10 cellular contexts compared by ENCODE assay signal in genomic region chr9:15308511-15308910, GRCh38. TPM values are rescaled to one million over a fixed set of nuclear protein-coding genes. Genes with fewer than 3 reads are reported as not detected.
DNase-seq lines count a peak whose midpoint lies in the region; ATAC-seq and TF ChIP-seq lines count a peak whose summit lies in the region.
"Had no signal": no experiment of that assay in that cellular context is flagged by ENCODE, and none has a peak within 500 bp of the region (broad histone marks: within the 10 kb centered on the region; RNA-seq: fewer than 3 reads in every experiment).

No MANE protein-coding gene starts in this region.

- TF ChIP-seq CTCF in fibroblast of villous mesenchyme (IDR thresholded peaks at IDR 0.05; ENCODE audit: insufficient read depth, low read depth, low read length) (no peak), type B pancreatic cell (conservative IDR thresholded peaks at IDR 0.05) (no peak), endothelial cell (IDR thresholded peaks at IDR 0.05; ENCODE audit: unreplicated experiment) (no peak)

- CTCF ChIA-PET in activated naive CD4-positive, alpha-beta T cell treated with anti-CD3 and anti-CD28 coated beads for 36 hours (lab: Charles Lee) = interaction anchor here (0.7 to 1.5 kb wide), 5 partner anchors 9 to 100 kb away, joined by 3 to 6 read pairs (median 4); no protein-coding TSS in a partner anchor

- H3K27ac Mint-ChIP-seq in activated naive CD4-positive, alpha-beta T cell treated with anti-CD3 and anti-CD28 coated beads for 36 hours = peak overlapping the region; percentile 11
- H3K27ac Mint-ChIP-seq in activated naive CD8-positive, alpha-beta T cell treated with anti-CD3 and anti-CD28 coated beads, Interleukin-2, amount 50 U/mL, for 24 hours = peak overlapping the region; percentile 25
- no peak overlapping the region for H3K27ac Mint-ChIP-seq in type B pancreatic cell
- no peak overlapping the region for H3K27ac Mint-ChIP-seq in endothelial cell (ENCODE audit: unreplicated experiment)

- intact Hi-C loops in activated naive CD4-positive, alpha-beta T cell treated with anti-CD3 and anti-CD28 coated beads for 36 hours (cut with micrococcal nuclease) = no loop called here

- no peak overlapping the region for H3K4me3 Mint-ChIP-seq in activated naive CD4-positive, alpha-beta T cell treated with anti-CD3 and anti-CD28 coated beads for 36 hours
- no peak overlapping the region for H3K4me3 Mint-ChIP-seq in activated naive CD8-positive, alpha-beta T cell treated with anti-CD3 and anti-CD28 coated beads, Interleukin-2, amount 50 U/mL, for 24 hours
- H3K4me3 Mint-ChIP-seq in type B pancreatic cell (peak overlapping the region; percentile 97), endothelial cell (ENCODE audit: unreplicated experiment) (no peak overlapping the region)

- peaks cover 2% of the 10 kb centered on the region for H3K9me3 Mint-ChIP-seq in activated naive CD4-positive, alpha-beta T cell treated with anti-CD3 and anti-CD28 coated beads for 36 hours
- H3K9me3 Mint-ChIP-seq in activated naive CD8-positive, alpha-beta T cell treated with anti-CD3 and anti-CD28 coated beads, Interleukin-2, amount 50 U/mL, for 24 hours = peaks cover 6% of the 10 kb centered on the region
- H3K9me3 Mint-ChIP-seq in type B pancreatic cell (peaks cover 6% of the 10 kb centered on the region), endothelial cell (ENCODE audit: unreplicated experiment) (no peaks in the 10 kb centered on the region)

- H3K27me3 Mint-ChIP-seq in activated naive CD4-positive, alpha-beta T cell treated with anti-CD3 and anti-CD28 coated beads for 36 hours (ENCODE audit: low read depth) = no peaks in the 10 kb centered on the region
- no peaks in the 10 kb centered on the region for H3K27me3 Mint-ChIP-seq in activated naive CD8-positive, alpha-beta T cell treated with anti-CD3 and anti-CD28 coated beads, Interleukin-2, amount 50 U/mL, for 24 hours
- H3K27me3 Mint-ChIP-seq in type B pancreatic cell = peaks cover 9% of the 10 kb centered on the region
- peaks cover 5% of the 10 kb centered on the region for H3K27me3 Mint-ChIP-seq in endothelial cell (ENCODE audit: unreplicated experiment)

- no peak overlapping the region for H3K4me3 ChIP-seq in fibroblast of villous mesenchyme (ENCODE audit: low read depth, low read length)
- H3K4me3 ChIP-seq: BLaER1, thoracic aorta had no signal

- no peak for DNase-seq in activated naive CD4-positive, alpha-beta T cell treated with anti-CD3 and anti-CD28 coated beads for 36 hours
- DNase-seq in activated naive CD4-positive, alpha-beta T cell (lab: John Stamatoyannopoulos, UW) = no peak
- DNase-seq in activated naive CD8-positive, alpha-beta T cell treated with anti-CD3 and anti-CD28 coated beads, Interleukin-2, amount 50 U/mL, for 24 hours = no peak
- DNase-seq in fibroblast of villous mesenchyme (ENCODE audit: low read depth) (peak; percentile 72), type B pancreatic cell (ENCODE audit: extremely low spot score, unreplicated experiment) (no peak), NCI-H526 (lab: John Stamatoyannopoulos, UW) (no peak), endothelial cell (ENCODE audit: low spot score) (no peak)

- H3K4me1 Mint-ChIP-seq in activated naive CD4-positive, alpha-beta T cell treated with anti-CD3 and anti-CD28 coated beads for 36 hours (ENCODE audit: low read depth) = peaks cover 57% of the 10 kb centered on the region
- peaks cover 50% of the 10 kb centered on the region for H3K4me1 Mint-ChIP-seq in activated naive CD8-positive, alpha-beta T cell treated with anti-CD3 and anti-CD28 coated beads, Interleukin-2, amount 50 U/mL, for 24 hours
- H3K4me1 Mint-ChIP-seq in type B pancreatic cell (ENCODE audit: unreplicated experiment) (peaks cover 7% of the 10 kb centered on the region), endothelial cell (ENCODE audit: unreplicated experiment) (peaks cover 7% of the 10 kb centered on the region)

- H3K36me3 Mint-ChIP-seq in activated naive CD4-positive, alpha-beta T cell treated with anti-CD3 and anti-CD28 coated beads for 36 hours (ENCODE audit: low read depth) = peaks cover 15% of the 10 kb centered on the region
- peaks cover 3% of the 10 kb centered on the region for H3K36me3 Mint-ChIP-seq in activated naive CD8-positive, alpha-beta T cell treated with anti-CD3 and anti-CD28 coated beads, Interleukin-2, amount 50 U/mL, for 24 hours (ENCODE audit: low read depth)
- H3K36me3 Mint-ChIP-seq in type B pancreatic cell = no peaks in the 10 kb centered on the region
- peaks cover under 1% of the 10 kb centered on the region for H3K36me3 Mint-ChIP-seq in endothelial cell (ENCODE audit: low read depth, unreplicated experiment)

- ATAC-seq in activated naive CD8-positive, alpha-beta T cell treated with anti-CD3 and anti-CD28 coated beads, Interleukin-2, amount 50 U/mL, for 24 hours = no peak
- ATAC-seq in HG02973 (IDR thresholded peaks at IDR 0.05; ENCODE audit: unreplicated experiment) = no peak

RNA-seq across cellular contexts. Expression of gene TTC39B, which starts 1.5 kb away (rescaled TPM):
- 10 to 100 TPM; 43.9 to 46.4 TPM for total RNA-seq in activated naive CD4-positive, alpha-beta T cell treated with anti-CD3 and anti-CD28 coated beads for 36 hours
- total RNA-seq in fibroblast of villous mesenchyme (13.5 and 16.0 TPM in 2 replicates), type B pancreatic cell (ENCODE audit: low replicate concordance) (7.8 and 8.5 TPM in 2 replicates), endothelial cell (ENCODE audit: unreplicated experiment) (10.3 TPM)

Comparison
In these comparisons a context has a peak if more than half of its experiments do, and no peak if none do; other contexts are left out.
1. H3K27ac Mint-ChIP-seq: peak in activated naive CD4-positive, alpha-beta T cell treated with anti-CD3 and anti-CD28 coated beads for 36 hours (single experiment) and activated naive CD8-positive, alpha-beta T cell treated with anti-CD3 and anti-CD28 coated beads, Interleukin-2, amount 50 U/mL, for 24 hours (single experiment); none in type B pancreatic cell (single experiment) and endothelial cell (single experiment).